In the genomic region with DNA sequence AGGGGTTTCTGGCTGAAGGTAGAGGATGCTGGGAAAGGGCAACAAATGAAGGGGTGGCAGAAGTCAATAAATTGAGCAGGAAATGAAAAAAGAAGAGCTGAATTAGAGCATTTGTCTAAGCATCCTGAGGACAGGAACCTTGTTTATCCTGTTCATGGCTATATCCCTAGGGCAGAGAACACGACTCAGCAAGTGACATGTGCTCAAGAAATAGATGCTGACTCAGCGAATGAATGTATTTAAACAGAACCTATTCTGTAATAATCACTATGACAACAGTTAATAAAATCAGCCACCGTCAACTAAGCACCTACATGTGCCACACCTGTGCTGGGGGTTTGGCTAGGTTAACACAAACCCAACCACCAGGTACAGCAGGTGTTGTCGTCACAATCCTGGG, we compare ENCODE assay signal across 25 cellular contexts.
"Had no signal": no experiment of that assay in that cellular context is flagged by ENCODE, and none has a peak within 500 bp of the region (broad histone marks: within the 10 kb centered on the region; RNA-seq: fewer than 3 reads in every experiment).

No MANE protein-coding gene starts in this region.

- H3K27ac ChIP-seq: coronary artery, gastrocnemius medialis, neural progenitor cell, parathyroid adenoma, right atrium auricular region, sigmoid colon, testis, tibial artery had no signal

- H3K9ac ChIP-seq: neural progenitor cell, parathyroid adenoma had no signal

- DNase-seq: dermis blood vessel endothelial cell; gastrocnemius medialis; head of caudate nucleus; kidney; mesenchymal stem cell; mucosa of descending colon; naive B cell; sigmoid colon; stimulated activated CD4-positive, alpha-beta T cell treated with anti-CD3 and anti-CD28 coated beads, Interleukin-2, amount 100 ng/mL, for 24 hours; stimulated activated CD4-positive, alpha-beta T cell treated with anti-CD3 and anti-CD28 coated beads, Interleukin-4, amount 100 ng/mL, for 24 hours; stimulated activated naive CD8-positive, alpha-beta T cell treated with anti-CD3 and anti-CD28 coated beads, Interleukin-15, Interleukin-2, amounts not matched to agents 100 U/mL and 50 U/mL, for 24 hours; substantia nigra; testis; tibial artery had no signal

- H3K36me3 ChIP-seq: gastrocnemius medialis, neural progenitor cell, right atrium auricular region, sigmoid colon had no signal

- H3K27ac Mint-ChIP-seq: mesothelial cell of epicardium; nephron; neural progenitor cell; progenitor cell of endocrine pancreas; stimulated activated effector memory CD8-positive, alpha-beta T cell treated with anti-CD3 and anti-CD28 coated beads, Interleukin-12 subunit alpha, Interleukin-12 subunit beta, amount 100 ng/mL, for 72 hours; type B pancreatic cell had no signal

- H3K9me3 ChIP-seq: gastrocnemius medialis, mucosa of descending colon, right atrium auricular region, sigmoid colon, testis, tibial artery had no signal

- H3K27me3 Mint-ChIP-seq: naive B cell had no signal

- H3K4me3 ChIP-seq: coronary artery, gastrocnemius medialis, lung, mucosa of descending colon, neural progenitor cell, right atrium auricular region, sigmoid colon, testis, tibial artery had no signal

- H3K36me3 Mint-ChIP-seq: naive B cell; neural progenitor cell; stimulated activated effector memory CD8-positive, alpha-beta T cell treated with anti-CD3 and anti-CD28 coated beads, Interleukin-12 subunit alpha, Interleukin-12 subunit beta, amount 100 ng/mL, for 72 hours had no signal

- H3K4me1 ChIP-seq: gastrocnemius medialis, neural progenitor cell, parathyroid adenoma, right atrium auricular region, sigmoid colon, testis had no signal

- H3K79me2 ChIP-seq: parathyroid adenoma had no signal

- H2AFZ ChIP-seq: neural progenitor cell, parathyroid adenoma had no signal

- H3K4me1 Mint-ChIP-seq: mesothelial cell of epicardium, neural progenitor cell had no signal

- FAIRE-seq: kidney had no signal

- H3K27me3 ChIP-seq: gastrocnemius medialis, neural progenitor cell, right atrium auricular region, sigmoid colon, testis, tibial artery had no signal

- H3K4me3 Mint-ChIP-seq: mesothelial cell of epicardium; naive B cell; nephron; neural progenitor cell; stimulated activated effector memory CD8-positive, alpha-beta T cell treated with anti-CD3 and anti-CD28 coated beads, Interleukin-12 subunit alpha, Interleukin-12 subunit beta, amount 100 ng/mL, for 72 hours; type B pancreatic cell had no signal

- ATAC-seq: gastrocnemius medialis; left lobe of liver; mucosa of descending colon; stimulated activated effector memory CD8-positive, alpha-beta T cell treated with anti-CD3 and anti-CD28 coated beads, Interleukin-12 subunit alpha, Interleukin-12 subunit beta, amount 100 ng/mL, for 72 hours; stimulated activated naive CD8-positive, alpha-beta T cell treated with anti-CD3 and anti-CD28 coated beads, Interleukin-15, Interleukin-2, amounts not matched to agents 100 U/mL and 50 U/mL, for 24 hours had no signal

- H3K9me3 Mint-ChIP-seq: mesothelial cell of epicardium; naive B cell; nephron; neural progenitor cell; stimulated activated effector memory CD8-positive, alpha-beta T cell treated with anti-CD3 and anti-CD28 coated beads, Interleukin-12 subunit alpha, Interleukin-12 subunit beta, amount 100 ng/mL, for 72 hours; type B pancreatic cell had no signal

- H3K4me2 ChIP-seq: neural progenitor cell had no signal
